1 cellular context compared by ENCODE assay signal in genomic region chr7:56074371-56074791, GRCh38.
A peak's percentile ranks its signal among the peaks of the same experiment; 100 is the strongest.
TF ChIP-seq lines count a peak whose summit lies in the region.

No MANE protein-coding gene starts in this region.

TF ChIP-seq in K562, 482 proteins besides CTCF, POLR2A, EP300 and RAD21 (continued from another document):
- TF ChIP-seq, protein P1, sequence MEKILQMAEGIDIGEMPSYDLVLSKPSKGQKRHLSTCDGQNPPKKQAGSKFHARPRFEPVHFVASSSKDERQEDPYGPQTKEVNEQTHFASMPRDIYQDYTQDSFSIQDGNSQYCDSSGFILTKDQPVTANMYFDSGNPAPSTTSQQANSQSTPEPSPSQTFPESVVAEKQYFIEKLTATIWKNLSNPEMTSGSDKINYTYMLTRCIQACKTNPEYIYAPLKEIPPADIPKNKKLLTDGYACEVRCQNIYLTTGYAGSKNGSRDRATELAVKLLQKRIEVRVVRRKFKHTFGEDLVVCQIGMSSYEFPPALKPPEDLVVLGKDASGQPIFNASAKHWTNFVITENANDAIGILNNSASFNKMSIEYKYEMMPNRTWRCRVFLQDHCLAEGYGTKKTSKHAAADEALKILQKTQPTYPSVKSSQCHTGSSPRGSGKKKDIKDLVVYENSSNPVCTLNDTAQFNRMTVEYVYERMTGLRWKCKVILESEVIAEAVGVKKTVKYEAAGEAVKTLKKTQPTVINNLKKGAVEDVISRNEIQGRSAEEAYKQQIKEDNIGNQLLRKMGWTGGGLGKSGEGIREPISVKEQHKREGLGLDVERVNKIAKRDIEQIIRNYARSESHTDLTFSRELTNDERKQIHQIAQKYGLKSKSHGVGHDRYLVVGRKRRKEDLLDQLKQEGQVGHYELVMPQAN (IDR thresholded peaks at IDR 0.05; ENCODE audit: borderline replicate concordance) = no peak
- TF ChIP-seq ZNF589 (CRISPR knock-in tag; IDR thresholded peaks at IDR 0.05; ENCODE audit: low read depth) (no peak), TOE1 (IDR thresholded peaks at IDR 0.05; ENCODE audit: borderline replicate concordance) (no peak), TOE1 (CRISPR knock-in tag; IDR thresholded peaks at IDR 0.05; ENCODE audit: borderline replicate concordance, low read depth) (no peak), SMAD1 (IDR thresholded peaks at IDR 0.05; ENCODE audit: low read depth, low read length, partially characterized antibody) (no peak), ZBTB8A (IDR thresholded peaks at IDR 0.05; ENCODE audit: partially characterized antibody) (no peak), POLR2G (IDR thresholded peaks at IDR 0.05; ENCODE audit: low read depth, low read length) (0 out of 2 replicates have a peak, but pooled peaks have one; percentile 34), FOXJ2 (tag; IDR thresholded peaks at IDR 0.05) (no peak), SPI1 (IDR thresholded peaks at IDR 0.05; ENCODE audit: borderline replicate concordance, low read depth, low read length) (no peak), TEAD2 (tag; IDR thresholded peaks at IDR 0.05) (no peak), YBX1 (IDR thresholded peaks at IDR 0.05) (no peak), MXI1 (IDR thresholded peaks at IDR 0.05; ENCODE audit: low read depth, low read length) (no peak), SRSF1 (IDR thresholded peaks at IDR 0.05; ENCODE audit: low read depth, low read length) (no peak), GATA2 (CRISPR knock-in tag; IDR thresholded peaks at IDR 0.05) (no peak)
- TF ChIP-seq, protein P2, sequence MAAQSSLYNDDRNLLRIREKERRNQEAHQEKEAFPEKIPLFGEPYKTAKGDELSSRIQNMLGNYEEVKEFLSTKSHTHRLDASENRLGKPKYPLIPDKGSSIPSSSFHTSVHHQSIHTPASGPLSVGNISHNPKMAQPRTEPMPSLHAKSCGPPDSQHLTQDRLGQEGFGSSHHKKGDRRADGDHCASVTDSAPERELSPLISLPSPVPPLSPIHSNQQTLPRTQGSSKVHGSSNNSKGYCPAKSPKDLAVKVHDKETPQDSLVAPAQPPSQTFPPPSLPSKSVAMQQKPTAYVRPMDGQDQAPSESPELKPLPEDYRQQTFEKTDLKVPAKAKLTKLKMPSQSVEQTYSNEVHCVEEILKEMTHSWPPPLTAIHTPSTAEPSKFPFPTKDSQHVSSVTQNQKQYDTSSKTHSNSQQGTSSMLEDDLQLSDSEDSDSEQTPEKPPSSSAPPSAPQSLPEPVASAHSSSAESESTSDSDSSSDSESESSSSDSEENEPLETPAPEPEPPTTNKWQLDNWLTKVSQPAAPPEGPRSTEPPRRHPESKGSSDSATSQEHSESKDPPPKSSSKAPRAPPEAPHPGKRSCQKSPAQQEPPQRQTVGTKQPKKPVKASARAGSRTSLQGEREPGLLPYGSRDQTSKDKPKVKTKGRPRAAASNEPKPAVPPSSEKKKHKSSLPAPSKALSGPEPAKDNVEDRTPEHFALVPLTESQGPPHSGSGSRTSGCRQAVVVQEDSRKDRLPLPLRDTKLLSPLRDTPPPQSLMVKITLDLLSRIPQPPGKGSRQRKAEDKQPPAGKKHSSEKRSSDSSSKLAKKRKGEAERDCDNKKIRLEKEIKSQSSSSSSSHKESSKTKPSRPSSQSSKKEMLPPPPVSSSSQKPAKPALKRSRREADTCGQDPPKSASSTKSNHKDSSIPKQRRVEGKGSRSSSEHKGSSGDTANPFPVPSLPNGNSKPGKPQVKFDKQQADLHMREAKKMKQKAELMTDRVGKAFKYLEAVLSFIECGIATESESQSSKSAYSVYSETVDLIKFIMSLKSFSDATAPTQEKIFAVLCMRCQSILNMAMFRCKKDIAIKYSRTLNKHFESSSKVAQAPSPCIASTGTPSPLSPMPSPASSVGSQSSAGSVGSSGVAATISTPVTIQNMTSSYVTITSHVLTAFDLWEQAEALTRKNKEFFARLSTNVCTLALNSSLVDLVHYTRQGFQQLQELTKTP (IDR thresholded peaks at IDR 0.05; ENCODE audit: low read depth in 1 of 2, partially characterized antibody in 2 of 2) = peak in 1 of 2 experiments; percentile 40
- TF ChIP-seq, protein P3, sequence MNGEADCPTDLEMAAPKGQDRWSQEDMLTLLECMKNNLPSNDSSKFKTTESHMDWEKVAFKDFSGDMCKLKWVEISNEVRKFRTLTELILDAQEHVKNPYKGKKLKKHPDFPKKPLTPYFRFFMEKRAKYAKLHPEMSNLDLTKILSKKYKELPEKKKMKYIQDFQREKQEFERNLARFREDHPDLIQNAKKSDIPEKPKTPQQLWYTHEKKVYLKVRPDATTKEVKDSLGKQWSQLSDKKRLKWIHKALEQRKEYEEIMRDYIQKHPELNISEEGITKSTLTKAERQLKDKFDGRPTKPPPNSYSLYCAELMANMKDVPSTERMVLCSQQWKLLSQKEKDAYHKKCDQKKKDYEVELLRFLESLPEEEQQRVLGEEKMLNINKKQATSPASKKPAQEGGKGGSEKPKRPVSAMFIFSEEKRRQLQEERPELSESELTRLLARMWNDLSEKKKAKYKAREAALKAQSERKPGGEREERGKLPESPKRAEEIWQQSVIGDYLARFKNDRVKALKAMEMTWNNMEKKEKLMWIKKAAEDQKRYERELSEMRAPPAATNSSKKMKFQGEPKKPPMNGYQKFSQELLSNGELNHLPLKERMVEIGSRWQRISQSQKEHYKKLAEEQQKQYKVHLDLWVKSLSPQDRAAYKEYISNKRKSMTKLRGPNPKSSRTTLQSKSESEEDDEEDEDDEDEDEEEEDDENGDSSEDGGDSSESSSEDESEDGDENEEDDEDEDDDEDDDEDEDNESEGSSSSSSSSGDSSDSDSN (IDR thresholded peaks at IDR 0.05; ENCODE audit: borderline replicate concordance in 1 of 2, low read depth in 2 of 2, low read length in 2 of 2) = no peak
- TF ChIP-seq, protein P4, sequence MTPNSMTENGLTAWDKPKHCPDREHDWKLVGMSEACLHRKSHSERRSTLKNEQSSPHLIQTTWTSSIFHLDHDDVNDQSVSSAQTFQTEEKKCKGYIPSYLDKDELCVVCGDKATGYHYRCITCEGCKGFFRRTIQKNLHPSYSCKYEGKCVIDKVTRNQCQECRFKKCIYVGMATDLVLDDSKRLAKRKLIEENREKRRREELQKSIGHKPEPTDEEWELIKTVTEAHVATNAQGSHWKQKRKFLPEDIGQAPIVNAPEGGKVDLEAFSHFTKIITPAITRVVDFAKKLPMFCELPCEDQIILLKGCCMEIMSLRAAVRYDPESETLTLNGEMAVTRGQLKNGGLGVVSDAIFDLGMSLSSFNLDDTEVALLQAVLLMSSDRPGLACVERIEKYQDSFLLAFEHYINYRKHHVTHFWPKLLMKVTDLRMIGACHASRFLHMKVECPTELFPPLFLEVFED (CRISPR knock-in tag; conservative IDR thresholded peaks at IDR 0.05) = no peak
